ENCODE assay signal across 8 cellular contexts in the genomic region with DNA sequence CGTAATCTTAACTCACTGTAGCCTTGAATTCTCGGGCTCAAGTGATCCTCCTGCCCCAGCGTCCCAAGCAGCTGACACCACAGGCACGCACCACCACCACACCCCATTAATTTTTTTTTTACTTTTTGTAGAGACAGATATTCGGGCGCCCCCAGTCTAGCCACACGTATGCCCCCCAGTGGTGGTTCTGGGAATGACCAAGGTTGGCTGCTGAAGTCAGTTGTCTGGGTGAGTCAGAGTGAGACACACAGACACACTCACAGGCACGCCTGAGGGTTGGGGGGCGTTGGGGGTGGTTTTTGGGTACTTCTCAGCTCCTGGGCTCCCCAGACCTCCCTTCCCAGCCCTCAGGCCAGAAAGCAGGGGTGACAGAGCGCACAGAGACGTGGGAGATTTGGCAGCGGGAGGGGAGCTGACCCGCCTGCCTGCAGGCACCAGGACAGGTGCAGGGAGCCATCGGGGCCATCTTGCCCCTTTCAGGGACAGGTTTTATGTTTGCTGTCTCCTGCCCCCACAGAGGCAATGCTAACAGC. TPM values are rescaled to one million over a fixed set of nuclear protein-coding genes. Genes with fewer than 3 reads are reported as not detected.
DNase-seq lines count a peak whose midpoint lies in the region; TF ChIP-seq lines count a peak whose summit lies in the region.

No MANE protein-coding gene starts in this region.

- no peaks in the 10 kb centered on the region for H3K36me3 ChIP-seq in thyroid gland

- intact Hi-C loops in activated T-helper 1 cell treated with anti-CD3 and anti-CD28 coated beads, Interleukin-12 subunit alpha, Interleukin-12 subunit beta, Interleukin-2, Interleukin-4 antibody, amounts not matched to agents 30 ng/mL and 10 ng/mL and 1 ng/mL, durations not matched to agents 14 hours and 24 hours and 36 hours (cut with micrococcal nuclease) = loop anchor here (1.0 kb wide), 2 partner anchors 22 to 151 kb away; a partner anchor contains a TSS
- intact Hi-C loops in thyroid gland (cut with DNase I) = no loop called here

- no peak overlapping the region for H3K4me3 ChIP-seq in thyroid gland (replicated peaks in 1 of 3)

- TF ChIP-seq CTCF in osteocyte (IDR thresholded peaks at IDR 0.05) (peak; percentile 82), thyroid gland (IDR thresholded peaks at IDR 0.05) (peak; percentile 76 to 88 (median 83))

- TF ChIP-seq POLR2A in thyroid gland (IDR thresholded peaks at IDR 0.05) = no peak

- peaks cover 5 to 17% of the 10 kb centered on the region in 2 donors for H3K4me1 ChIP-seq in thyroid gland

- peaks cover 18% of the 10 kb centered on the region for H3K27me3 Mint-ChIP-seq in activated T-helper 1 cell treated with anti-CD3 and anti-CD28 coated beads, Interleukin-12 subunit alpha, Interleukin-12 subunit beta, Interleukin-2, Interleukin-4 antibody, amounts not matched to agents 30 ng/mL and 10 ng/mL and 1 ng/mL, durations not matched to agents 14 hours and 24 hours and 36 hours (ENCODE audit: insufficient read depth)
- H3K27me3 Mint-ChIP-seq in osteocyte (ENCODE audit: unreplicated experiment) = peaks cover 2% of the 10 kb centered on the region

- DNase-seq in NCI-H1417 (lab: John Stamatoyannopoulos, UW) = peak; percentile 44 to 89 (median 85)
- no peak for DNase-seq in NCI-H1417 treated with DMSO at 0.1 percent for 48 hours (lab: John Stamatoyannopoulos, UW)
- DNase-seq in HuH-7 (ENCODE audit: low spot score) = peak; percentile 84
- DNase-seq in RPMI7951 (ENCODE audit: low read depth) = peak; percentile 67
- DNase-seq in activated T-helper 1 cell treated with anti-CD3 and anti-CD28 coated beads, Interleukin-12 subunit alpha, Interleukin-12 subunit beta, Interleukin-2, Interleukin-4 antibody, amounts not matched to agents 30 ng/mL and 10 ng/mL and 1 ng/mL, durations not matched to agents 14 hours and 24 hours and 36 hours (ENCODE audit: low spot score) = peak; percentile 78
- DNase-seq in fibroblast of the conjunctiva (ENCODE audit: low read depth) = peak; percentile 59
- no peak for DNase-seq in osteocyte (ENCODE audit: extremely low spot score, unreplicated experiment)
- peak; percentile 72 to 81 for DNase-seq in thyroid gland

- no peaks in the 10 kb centered on the region for H3K27me3 ChIP-seq in thyroid gland

- no peaks in the 10 kb centered on the region for H3K9me3 Mint-ChIP-seq in activated T-helper 1 cell treated with anti-CD3 and anti-CD28 coated beads, Interleukin-12 subunit alpha, Interleukin-12 subunit beta, Interleukin-2, Interleukin-4 antibody, amounts not matched to agents 30 ng/mL and 10 ng/mL and 1 ng/mL, durations not matched to agents 14 hours and 24 hours and 36 hours
- no peaks in the 10 kb centered on the region for H3K9me3 Mint-ChIP-seq in osteocyte (ENCODE audit: unreplicated experiment)

- 16 to 24% methylated on average over 13 to 14 of the region's 14 CpGs for whole genome bisulfite sequencing in thyroid gland, 2 donors

- H3K27ac Mint-ChIP-seq in activated T-helper 1 cell treated with anti-CD3 and anti-CD28 coated beads, Interleukin-12 subunit alpha, Interleukin-12 subunit beta, Interleukin-2, Interleukin-4 antibody, amounts not matched to agents 30 ng/mL and 10 ng/mL and 1 ng/mL, durations not matched to agents 14 hours and 24 hours and 36 hours = peak overlapping the region; percentile 58
- H3K27ac Mint-ChIP-seq in osteocyte (ENCODE audit: unreplicated experiment) = peak overlapping the region; percentile 54

- no peak overlapping the region for H3K27ac ChIP-seq in thyroid gland

- no peak overlapping the region for H3K4me3 Mint-ChIP-seq in activated T-helper 1 cell treated with anti-CD3 and anti-CD28 coated beads, Interleukin-12 subunit alpha, Interleukin-12 subunit beta, Interleukin-2, Interleukin-4 antibody, amounts not matched to agents 30 ng/mL and 10 ng/mL and 1 ng/mL, durations not matched to agents 14 hours and 24 hours and 36 hours
- no peak overlapping the region for H3K4me3 Mint-ChIP-seq in osteocyte (ENCODE audit: unreplicated experiment)

- peaks cover 3% of the 10 kb centered on the region for H3K36me3 Mint-ChIP-seq in activated T-helper 1 cell treated with anti-CD3 and anti-CD28 coated beads, Interleukin-12 subunit alpha, Interleukin-12 subunit beta, Interleukin-2, Interleukin-4 antibody, amounts not matched to agents 30 ng/mL and 10 ng/mL and 1 ng/mL, durations not matched to agents 14 hours and 24 hours and 36 hours (ENCODE audit: low read depth)
- H3K36me3 Mint-ChIP-seq in osteocyte (ENCODE audit: unreplicated experiment) = no peaks in the 10 kb centered on the region

- no peaks in the 10 kb centered on the region for H3K9me3 ChIP-seq in thyroid gland

- peaks cover 13% of the 10 kb centered on the region for H3K4me1 Mint-ChIP-seq in activated T-helper 1 cell treated with anti-CD3 and anti-CD28 coated beads, Interleukin-12 subunit alpha, Interleukin-12 subunit beta, Interleukin-2, Interleukin-4 antibody, amounts not matched to agents 30 ng/mL and 10 ng/mL and 1 ng/mL, durations not matched to agents 14 hours and 24 hours and 36 hours (ENCODE audit: low read depth)
- H3K4me1 Mint-ChIP-seq in osteocyte (ENCODE audit: unreplicated experiment) = peaks cover 34% of the 10 kb centered on the region

RNA-seq across cellular contexts. Expression of a gene that starts 4.2 kb away (rescaled TPM):
- not detected in 2 replicates for total RNA-seq in RPMI7951 (2014; rRNA removed; shearing (Covaris generic))
- total RNA-seq in activated T-helper 1 cell treated with anti-CD3 and anti-CD28 coated beads, Interleukin-12 subunit alpha, Interleukin-12 subunit beta, Interleukin-2, Interleukin-4 antibody, amounts not matched to agents 30 ng/mL and 10 ng/mL and 1 ng/mL, durations not matched to agents 14 hours and 24 hours and 36 hours = not detected in 2 replicates
- total RNA-seq in osteocyte (0.16 and 0.24 TPM in 2 replicates), thyroid gland (under 1 TPM in 2 of 4 donors, not detected in 2; 0.29 to 0.78 TPM)

RNA-seq across cellular contexts. Expression of a gene that starts 13.8 kb away (rescaled TPM):
- 11.9 and 12.7 TPM in 2 replicates for total RNA-seq in RPMI7951 (2014; rRNA removed; shearing (Covaris generic))
- 57.2 and 58.9 TPM in 2 replicates for total RNA-seq in activated T-helper 1 cell treated with anti-CD3 and anti-CD28 coated beads, Interleukin-12 subunit alpha, Interleukin-12 subunit beta, Interleukin-2, Interleukin-4 antibody, amounts not matched to agents 30 ng/mL and 10 ng/mL and 1 ng/mL, durations not matched to agents 14 hours and 24 hours and 36 hours
- total RNA-seq in osteocyte (93.1 and 103 TPM in 2 replicates), thyroid gland (10 to 100 TPM; 50.1 to 58.5 (median 54.2) TPM)

RNA-seq across cellular contexts. Expression of a gene that starts 22.1 kb away (rescaled TPM):
- not detected in 2 replicates for total RNA-seq in RPMI7951 (2014; rRNA removed; shearing (Covaris generic))
- total RNA-seq in activated T-helper 1 cell treated with anti-CD3 and anti-CD28 coated beads, Interleukin-12 subunit alpha, Interleukin-12 subunit beta, Interleukin-2, Interleukin-4 antibody, amounts not matched to agents 30 ng/mL and 10 ng/mL and 1 ng/mL, durations not matched to agents 14 hours and 24 hours and 36 hours = 0.49 and 0.54 TPM in 2 replicates
- 1.0 and 1.5 TPM in 2 replicates for total RNA-seq in osteocyte
- 10 to 100 TPM in 2 of 4 donors, 1 to 10 TPM in 2; 5.4 to 16.6 (median 10.0) TPM for total RNA-seq in thyroid gland

RNA-seq across cellular contexts. Expression of a gene that starts 22.4 kb away (rescaled TPM):
- total RNA-seq in RPMI7951 (2014; rRNA removed; shearing (Covaris generic)) = 0.24 and 1.3 TPM in 2 replicates
- 4.8 and 4.9 TPM in 2 replicates for total RNA-seq in activated T-helper 1 cell treated with anti-CD3 and anti-CD28 coated beads, Interleukin-12 subunit alpha, Interleukin-12 subunit beta, Interleukin-2, Interleukin-4 antibody, amounts not matched to agents 30 ng/mL and 10 ng/mL and 1 ng/mL, durations not matched to agents 14 hours and 24 hours and 36 hours
- total RNA-seq in osteocyte = 20.0 and 21.5 TPM in 2 replicates
- 10 to 100 TPM; 13.0 to 32.0 (median 26.6) TPM for total RNA-seq in thyroid gland

Comparison
In these comparisons a context has a peak if more than half of its experiments do, and no peak if none do; other contexts are left out.
1. DNase-seq: peak in NCI-H1417 (3 of 3), HuH-7 (single experiment), RPMI7951 (single experiment), activated T-helper 1 cell treated with anti-CD3 and anti-CD28 coated beads, Interleukin-12 subunit alpha, Interleukin-12 subunit beta, Interleukin-2, Interleukin-4 antibody, amounts not matched to agents 30 ng/mL and 10 ng/mL and 1 ng/mL, durations not matched to agents 14 hours and 24 hours and 36 hours (single experiment), fibroblast of the conjunctiva (single experiment) and thyroid gland (2 of 2); none in NCI-H1417 treated with DMSO at 0.1 percent for 48 hours (single experiment) and osteocyte (single experiment).